In genomic region chr3:177646749-177647148, GRCh38 we compare ENCODE assay signal across 8 cellular contexts.
DNase-seq lines count a peak whose midpoint lies in the region; ATAC-seq and TF ChIP-seq lines count a peak whose summit lies in the region.
"Had no signal": no experiment of that assay in that cellular context is flagged by ENCODE, and none has a peak within 500 bp of the region (broad histone marks: within the 10 kb centered on the region; RNA-seq: fewer than 3 reads in every experiment).

No MANE protein-coding gene starts in this region.

- H3K27me3 ChIP-seq in Peyer's patch (no peaks in the 10 kb centered on the region), testis (no peaks in the 10 kb centered on the region), MM.1S (replicated peaks; ENCODE audit: insufficient read depth, low read length) (no peaks in the 10 kb centered on the region)
- H3K27me3 ChIP-seq in effector memory CD4-positive, alpha-beta T cell (replicated peaks; ENCODE audit: control insufficient read depth, insufficient read depth, low read length, poor library complexity, severe bottlenecking) = no peaks in the 10 kb centered on the region

- H3K36me3 ChIP-seq in Peyer's patch (no peaks in the 10 kb centered on the region), testis (ENCODE audit: low read depth, missing control alignments) (no peaks in the 10 kb centered on the region), MM.1S (replicated peaks; ENCODE audit: insufficient read depth, low read length) (no peaks in the 10 kb centered on the region)
- H3K36me3 ChIP-seq in effector memory CD4-positive, alpha-beta T cell (ENCODE audit: control insufficient read depth, insufficient read depth, low read length) = no peaks in the 10 kb centered on the region

- H3K4me1 ChIP-seq in Peyer's patch (peaks cover 0 to 3% (median 0%) of the 10 kb centered on the region in 4 donors), testis (no peaks in the 10 kb centered on the region), MM.1S (ENCODE audit: low read length) (peaks cover 2% of the 10 kb centered on the region; the same call in 1 of the 2 replicates)
- H3K4me1 ChIP-seq in effector memory CD4-positive, alpha-beta T cell (ENCODE audit: control insufficient read depth, insufficient read depth, low read length, poor library complexity, severe bottlenecking) = peaks cover 28% of the 10 kb centered on the region

- no peaks in the 10 kb centered on the region for H3K9me3 Mint-ChIP-seq in naive B cell

- no peaks in the 10 kb centered on the region for H3K79me2 ChIP-seq in MM.1S (ENCODE audit: low read length)

- no peak overlapping the region for H3K9ac ChIP-seq in MM.1S (ENCODE audit: low read length)

- H2AFZ ChIP-seq in MM.1S (ENCODE audit: low read length) = no peak overlapping the region

- ATAC-seq in GM18870 (IDR thresholded peaks at IDR 0.05; ENCODE audit: unreplicated experiment) = peak; percentile 73
- ATAC-seq in HG02973 (IDR thresholded peaks at IDR 0.05; ENCODE audit: unreplicated experiment) = peak; percentile 59
- ATAC-seq in naive B cell (ENCODE audit: low read depth in 2 of 2) = peak in 1 of 2 donors; percentile 40

- H3K27ac ChIP-seq in Peyer's patch (no peak overlapping the region), testis (no peak overlapping the region), MM.1S (ENCODE audit: low read length) (no peak overlapping the region)
- H3K27ac ChIP-seq in effector memory CD4-positive, alpha-beta T cell (ENCODE audit: insufficient read depth, low read length, poor library complexity, severe bottlenecking) = no peak overlapping the region

- no peak overlapping the region for H3K27ac Mint-ChIP-seq in naive B cell

- TF ChIP-seq CTCF in Peyer's patch (IDR thresholded peaks at IDR 0.05) (no peak), testis (IDR thresholded peaks at IDR 0.05) (no peak), MM.1S (IDR thresholded peaks at IDR 0.05; ENCODE audit: low read length) (no peak)

- no peak for TF ChIP-seq POLR2A in Peyer's patch (IDR thresholded peaks at IDR 0.05)
- no peak for TF ChIP-seq POLR2A in testis (IDR thresholded peaks at IDR 0.05)

- no peaks in the 10 kb centered on the region for H3K9me2 ChIP-seq in MM.1S (replicated peaks; ENCODE audit: insufficient read depth, low read length)

- H3K9me3 ChIP-seq in Peyer's patch = no peaks in the 10 kb centered on the region
- H3K9me3 ChIP-seq in testis = no peaks in the 10 kb centered on the region
- H3K9me3 ChIP-seq in effector memory CD4-positive, alpha-beta T cell (ENCODE audit: control insufficient read depth, low read length) = no peaks in the 10 kb centered on the region
- no peaks in the 10 kb centered on the region for H3K9me3 ChIP-seq in MM.1S (replicated peaks; ENCODE audit: insufficient read depth, low read length)

- H3K27me3 Mint-ChIP-seq in naive B cell = no peaks in the 10 kb centered on the region

- DNase-seq in Peyer's patch = peak in 2 of 3 donors; percentile 51 to 66
- no peak for DNase-seq in naive B cell
- DNase-seq in testis = no peak
- no peak for DNase-seq in effector memory CD4-positive, alpha-beta T cell
- DNase-seq in MM.1S = no peak

- peak overlapping the region in 5 of 8 donors; percentile 37 to 79 (median 59) for H3K4me3 Mint-ChIP-seq in naive B cell

- H3F3A ChIP-seq in MM.1S (ENCODE audit: insufficient read depth, low read length) = no peaks in the 10 kb centered on the region

- H3K4me1 Mint-ChIP-seq in naive B cell = peaks cover 23 to 36% (median 23%) of the 10 kb centered on the region in 3 donors

- H4K20me1 ChIP-seq in MM.1S (ENCODE audit: insufficient read depth, low read length) = no peaks in the 10 kb centered on the region

- 88 to 92% methylated on average over 3 of the region's 3 CpGs for WGBS in testis, 2 donors

- no peaks in the 10 kb centered on the region for H3K36me3 Mint-ChIP-seq in naive B cell

- no peak overlapping the region for H3K4me2 ChIP-seq in MM.1S (ENCODE audit: low read depth, low read length)

- H3K4me3 ChIP-seq in Peyer's patch (no peak overlapping the region), testis (no peak overlapping the region), MM.1S (ENCODE audit: low read length) (no peak overlapping the region)
- no peak overlapping the region for H3K4me3 ChIP-seq in effector memory CD4-positive, alpha-beta T cell (ENCODE audit: insufficient read depth, low read depth, low read length, poor library complexity, severe bottlenecking)
- H3K4me3 ChIP-seq: skin epidermis had no signal

- intact Hi-C loops in testis (cut with DNase I; ENCODE audit: low total_unique reads) = no loop called here

Comparison
In these comparisons a context has a peak if more than half of its experiments do, and no peak if none do; other contexts are left out.
1. DNase-seq: peak in Peyer's patch (2 of 3); none in naive B cell (single experiment), testis (single experiment), effector memory CD4-positive, alpha-beta T cell (0 of 3) and MM.1S (single experiment).